Comparison of ENCODE assay signal across 20 cellular contexts in genomic region chr5:14971864-14972263, GRCh38.
"Had no signal": no experiment of that assay in that cellular context is flagged by ENCODE, and none has a peak within 500 bp of the region (broad histone marks: within the 10 kb centered on the region; RNA-seq: fewer than 3 reads in every experiment).

No MANE protein-coding gene starts in this region.

- FAIRE-seq: HTR-8/SVneo, RCC 7860 had no signal

- DNase-seq: KBM-7, NCI-H1048, NCI-H1105, NCI-H1417, NCI-H1436 treated with DMSO at 0.1 percent for 48 hours, NCI-H1694, NCI-H187 treated with DMSO at 0.1 percent for 48 hours, NCI-H2029 treated with DMSO at 0.1 percent for 48 hours, NCI-H226, NCI-H446, NCI-H510A, NCI-H524 treated with DMSO at 0.1 percent for 48 hours, NCI-H69, NCI-H774, Right ventricle myocardium superior, RPMI8226, SIG-M5 had no signal

- H3K27ac ChIP-seq: HL-60 had no signal
